Comparison of ENCODE assay signal across 28 cellular contexts in genomic region chr13:97456047-97456446, GRCh38. TPM values are rescaled to one million over a fixed set of nuclear protein-coding genes. Genes with fewer than 3 reads are reported as not detected.
DNase-seq lines count a peak whose midpoint lies in the region; ATAC-seq and TF ChIP-seq lines count a peak whose summit lies in the region.
"Had no signal": no experiment of that assay in that cellular context is flagged by ENCODE, and none has a peak within 500 bp of the region (broad histone marks: within the 10 kb centered on the region; RNA-seq: fewer than 3 reads in every experiment).

No MANE protein-coding gene starts in this region.

- H3K79me1 ChIP-seq in trophoblast cell (ENCODE audit: low read length), result no peaks in the 10 kb centered on the region

- H3K27ac Mint-ChIP-seq in activated T-cell treated with anti-CD3 and anti-CD28 coated beads, Interleukin-2, amount 50 U/mL, for 72 hours, result peak overlapping the region; percentile 50
- peak overlapping the region in 3 of 6 donors; percentile 44 to 74 (median 62) for H3K27ac Mint-ChIP-seq in immature natural killer cell
- H3K27ac Mint-ChIP-seq in activated T-helper 1 cell treated with anti-CD3 and anti-CD28 coated beads, Interleukin-12 subunit alpha, Interleukin-12 subunit beta, Interleukin-2, Interleukin-4 antibody, amounts not matched to agents 30 ng/mL and 10 ng/mL and 1 ng/mL, durations not matched to agents 14 hours and 24 hours and 36 hours, result no peak overlapping the region
- H3K27ac Mint-ChIP-seq: CD14-positive monocyte, HFFc6 had no signal

- no peaks in the 10 kb centered on the region for H3K27me3 Mint-ChIP-seq in activated T-cell treated with anti-CD3 and anti-CD28 coated beads, Interleukin-2, amount 50 U/mL, for 72 hours (ENCODE audit: low read depth)
- no peaks in the 10 kb centered on the region for H3K27me3 Mint-ChIP-seq in immature natural killer cell (ENCODE audit: low read depth in 3 of 3)
- H3K27me3 Mint-ChIP-seq in activated T-helper 1 cell treated with anti-CD3 and anti-CD28 coated beads, Interleukin-12 subunit alpha, Interleukin-12 subunit beta, Interleukin-2, Interleukin-4 antibody, amounts not matched to agents 30 ng/mL and 10 ng/mL and 1 ng/mL, durations not matched to agents 14 hours and 24 hours and 36 hours (ENCODE audit: insufficient read depth), result no peaks in the 10 kb centered on the region
- H3K27me3 Mint-ChIP-seq: CD8-positive, alpha-beta memory T cell had no signal

- peaks cover 18% of the 10 kb centered on the region; the same call in 1 of the 2 replicates for H3K36me3 ChIP-seq in Karpas-422 (ENCODE audit: insufficient read depth, low read length)
- peaks cover 0 to 2% of the 10 kb centered on the region in 2 experiments for H3K36me3 ChIP-seq in trophoblast cell (ENCODE audit: control insufficient read depth in 1 of 2, insufficient read depth in 2 of 2, low read length in 2 of 2)
- H3K36me3 ChIP-seq in MM.1S (replicated peaks; ENCODE audit: insufficient read depth, low read length), result no peaks in the 10 kb centered on the region
- H3K36me3 ChIP-seq: BE2C, HAP-1, MG63 had no signal

- no peak overlapping the region for H2BK120ac ChIP-seq in trophoblast cell (ENCODE audit: insufficient read depth, low read length, poor library complexity)

- DNase-seq in activated T-cell treated with anti-CD3 and anti-CD28 coated beads, Interleukin-2, amount 50 U/mL, for 72 hours, result no peak
- no peak for DNase-seq in activated T-cell treated with anti-CD3 and anti-CD28 coated beads, Interleukin-2, amount 50 U/mL, for 48 hours
- DNase-seq in Karpas-422 (no peak), dermis blood vessel endothelial cell (peak; percentile 4), trophoblast cell (no peak), immature natural killer cell (no peak), MM.1S (no peak)
- no peak for DNase-seq in activated T-helper 1 cell treated with anti-CD3 and anti-CD28 coated beads, Interleukin-12 subunit alpha, Interleukin-12 subunit beta, Interleukin-2, Interleukin-4 antibody, amounts not matched to agents 30 ng/mL and 10 ng/mL and 1 ng/mL, durations not matched to agents 14 hours and 24 hours and 36 hours (ENCODE audit: low spot score)
- DNase-seq: 8988T; ACHN; BE2C; CD8-positive, alpha-beta memory T cell; DMS 273 treated with DMSO at 0.1 percent for 48 hours; DMS79; EL; GDM1; HFFc6; KBM-7; MG63; NCI-H1694 treated with DMSO at 0.1 percent for 48 hours; NCI-H2081; NCI-H2227 treated with DMSO at 0.1 percent for 48 hours; NCI-H526 treated with DMSO at 0.1 percent for 48 hours; SHP77 had no signal

- H2BK5ac ChIP-seq in trophoblast cell (ENCODE audit: low read depth, low read length, poor library complexity), result peak overlapping the region; percentile 31

- H3K4me1 ChIP-seq in Karpas-422 (ENCODE audit: low read length) (peaks cover 30% of the 10 kb centered on the region), trophoblast cell (ENCODE audit: control insufficient read depth in 1 of 2, insufficient read depth in 2 of 2, low read length in 2 of 2) (no peaks in the 10 kb centered on the region), MM.1S (ENCODE audit: low read length) (peaks cover 25% of the 10 kb centered on the region)

- H3K27ac ChIP-seq in Karpas-422 (ENCODE audit: low read length), result 0 out of 2 replicates have a peak overlapping the region, but pooled peaks have one; percentile 21
- no peak overlapping the region for H3K27ac ChIP-seq in trophoblast cell (ENCODE audit: low read depth, low read length)
- no peak overlapping the region for H3K27ac ChIP-seq in MM.1S (ENCODE audit: low read length)
- H3K27ac ChIP-seq: RWPE1 had no signal

- no peak overlapping the region for H4K12ac ChIP-seq in trophoblast cell (ENCODE audit: low read depth, low read length)

- H3K9me3 ChIP-seq in Karpas-422 (ENCODE audit: low read length) (no peaks in the 10 kb centered on the region), trophoblast cell (ENCODE audit: insufficient read depth, low read depth, low read length) (no peaks in the 10 kb centered on the region), MM.1S (replicated peaks; ENCODE audit: insufficient read depth, low read length) (no peaks in the 10 kb centered on the region)
- H3K9me3 ChIP-seq: BE2C, HAP-1 had no signal

- H2AK5ac ChIP-seq in trophoblast cell (ENCODE audit: low read length), result no peak overlapping the region

- no peaks in the 10 kb centered on the region for H3K9me2 ChIP-seq in Karpas-422 (replicated peaks; ENCODE audit: insufficient read depth, low read length)
- no peaks in the 10 kb centered on the region for H3K9me2 ChIP-seq in MM.1S (replicated peaks; ENCODE audit: insufficient read depth, low read length)

- no peak overlapping the region for H3K18ac ChIP-seq in trophoblast cell (ENCODE audit: low read length)

- H2BK12ac ChIP-seq in trophoblast cell (ENCODE audit: low read length), result no peak overlapping the region

- H4K20me1 ChIP-seq in Karpas-422 (ENCODE audit: insufficient read depth, low read depth, low read length) (no peaks in the 10 kb centered on the region), MM.1S (ENCODE audit: insufficient read depth, low read length) (no peaks in the 10 kb centered on the region)

- H3K9ac ChIP-seq in Karpas-422 (ENCODE audit: low read length) (no peak overlapping the region), trophoblast cell (ENCODE audit: low read length) (no peak overlapping the region), MM.1S (ENCODE audit: low read length) (no peak overlapping the region)

- H3K4me3 ChIP-seq in Karpas-422 (ENCODE audit: low read length) (no peak overlapping the region), trophoblast cell (ENCODE audit: low read depth, low read length) (no peak overlapping the region), MM.1S (ENCODE audit: low read length) (no peak overlapping the region)
- H3K4me3 ChIP-seq: HAP-1, MG63 had no signal

- peaks cover 23% of the 10 kb centered on the region for H3K4me1 Mint-ChIP-seq in activated T-cell treated with anti-CD3 and anti-CD28 coated beads, Interleukin-2, amount 50 U/mL, for 72 hours (ENCODE audit: low read depth)
- peaks cover 28 to 49% of the 10 kb centered on the region in 2 donors for H3K4me1 Mint-ChIP-seq in immature natural killer cell
- H3K4me1 Mint-ChIP-seq in activated T-helper 1 cell treated with anti-CD3 and anti-CD28 coated beads, Interleukin-12 subunit alpha, Interleukin-12 subunit beta, Interleukin-2, Interleukin-4 antibody, amounts not matched to agents 30 ng/mL and 10 ng/mL and 1 ng/mL, durations not matched to agents 14 hours and 24 hours and 36 hours (ENCODE audit: low read depth), result peaks cover 35% of the 10 kb centered on the region

- H3K4me2 ChIP-seq in Karpas-422 (ENCODE audit: low read depth, low read length, poor library complexity, severe bottlenecking) (no peak overlapping the region), trophoblast cell (ENCODE audit: low read length) (no peak overlapping the region), MM.1S (ENCODE audit: low read depth, low read length) (no peak overlapping the region)

- H3K14ac ChIP-seq in trophoblast cell (ENCODE audit: low read length), result no peak overlapping the region

- H3K79me2 ChIP-seq in Karpas-422 (ENCODE audit: low read length) (peaks cover 97% of the 10 kb centered on the region), trophoblast cell (ENCODE audit: control insufficient read depth, insufficient read depth, low read length, poor library complexity) (no peaks in the 10 kb centered on the region), MM.1S (ENCODE audit: low read length) (peaks cover 64% of the 10 kb centered on the region)

- ATAC-seq in activated T-cell treated with anti-CD3 and anti-CD28 coated beads, Interleukin-2, amount 50 U/mL, for 72 hours (replicated peaks in 1 of 2), result no peak
- ATAC-seq: Panc1 had no signal

- H3K23ac ChIP-seq in trophoblast cell (ENCODE audit: low read length), result no peak overlapping the region

- no peaks in the 10 kb centered on the region for H3K27me3 ChIP-seq in Karpas-422 (ENCODE audit: low read length)
- no peaks in the 10 kb centered on the region for H3K27me3 ChIP-seq in trophoblast cell (ENCODE audit: insufficient read depth, low read length)
- no peaks in the 10 kb centered on the region for H3K27me3 ChIP-seq in MM.1S (replicated peaks; ENCODE audit: insufficient read depth, low read length)
- H3K27me3 ChIP-seq: BE2C, MG63 had no signal

- no peak overlapping the region for H3K4ac ChIP-seq in trophoblast cell (ENCODE audit: low read depth, low read length)

- no peak overlapping the region for H4K91ac ChIP-seq in trophoblast cell (ENCODE audit: low read depth, low read length)

- H3K9me3 Mint-ChIP-seq in activated T-cell treated with anti-CD3 and anti-CD28 coated beads, Interleukin-2, amount 50 U/mL, for 72 hours, result peaks cover 0 to 10% of the 10 kb centered on the region in 2 donors
- H3K9me3 Mint-ChIP-seq in immature natural killer cell, result peaks cover 3 to 15% (median 7%) of the 10 kb centered on the region in 6 donors
- peaks cover 12% of the 10 kb centered on the region for H3K9me3 Mint-ChIP-seq in activated T-helper 1 cell treated with anti-CD3 and anti-CD28 coated beads, Interleukin-12 subunit alpha, Interleukin-12 subunit beta, Interleukin-2, Interleukin-4 antibody, amounts not matched to agents 30 ng/mL and 10 ng/mL and 1 ng/mL, durations not matched to agents 14 hours and 24 hours and 36 hours
- H3K9me3 Mint-ChIP-seq: HFFc6 had no signal

- H3K36me3 Mint-ChIP-seq in activated T-cell treated with anti-CD3 and anti-CD28 coated beads, Interleukin-2, amount 50 U/mL, for 72 hours (ENCODE audit: insufficient read depth in 2 of 2), result peaks cover 2 to 22% of the 10 kb centered on the region in 2 donors
- H3K36me3 Mint-ChIP-seq in immature natural killer cell, result peaks cover 16 to 27% (median 23%) of the 10 kb centered on the region in 3 donors
- H3K36me3 Mint-ChIP-seq in activated T-helper 1 cell treated with anti-CD3 and anti-CD28 coated beads, Interleukin-12 subunit alpha, Interleukin-12 subunit beta, Interleukin-2, Interleukin-4 antibody, amounts not matched to agents 30 ng/mL and 10 ng/mL and 1 ng/mL, durations not matched to agents 14 hours and 24 hours and 36 hours (ENCODE audit: low read depth), result peaks cover 13% of the 10 kb centered on the region

- H3K4me3 Mint-ChIP-seq in activated T-cell treated with anti-CD3 and anti-CD28 coated beads, Interleukin-2, amount 50 U/mL, for 72 hours, result no peak overlapping the region
- H3K4me3 Mint-ChIP-seq in immature natural killer cell, result peak overlapping the region in 2 of 5 donors; percentile 31 to 56
- H3K4me3 Mint-ChIP-seq in activated T-helper 1 cell treated with anti-CD3 and anti-CD28 coated beads, Interleukin-12 subunit alpha, Interleukin-12 subunit beta, Interleukin-2, Interleukin-4 antibody, amounts not matched to agents 30 ng/mL and 10 ng/mL and 1 ng/mL, durations not matched to agents 14 hours and 24 hours and 36 hours, result no peak overlapping the region
- H3K4me3 Mint-ChIP-seq: CD14-positive monocyte, HFFc6 had no signal

- no peak overlapping the region for H4K8ac ChIP-seq in trophoblast cell (ENCODE audit: low read depth, low read length)

- no peak for TF ChIP-seq CTCF in MM.1S (IDR thresholded peaks at IDR 0.05; ENCODE audit: low read length)

- WGBS in trophoblast cell (ENCODE audit: extremely low coverage, insufficient coverage, insufficient read length), result no CpG with 5 or more reads among the region's 3 CpGs

- peaks cover 26% of the 10 kb centered on the region for H3F3A ChIP-seq in MM.1S (ENCODE audit: insufficient read depth, low read length)

- intact Hi-C loops in activated T-helper 1 cell treated with anti-CD3 and anti-CD28 coated beads, Interleukin-12 subunit alpha, Interleukin-12 subunit beta, Interleukin-2, Interleukin-4 antibody, amounts not matched to agents 30 ng/mL and 10 ng/mL and 1 ng/mL, durations not matched to agents 14 hours and 24 hours and 36 hours (cut with micrococcal nuclease), result no loop called here

- H2AFZ ChIP-seq in Karpas-422 (ENCODE audit: low read length) (no peak overlapping the region), trophoblast cell (ENCODE audit: insufficient read depth, low read length, poor library complexity) (no peak overlapping the region), MM.1S (ENCODE audit: low read length) (no peak overlapping the region)

RNA-seq across cellular contexts. Expression of gene RAP2A, which starts 22.1 kb away (rescaled TPM):
- 10 to 100 TPM; 24.9 to 33.5 TPM for total RNA-seq in activated T-cell treated with anti-CD3 and anti-CD28 coated beads, Interleukin-2, amount 50 U/mL, for 72 hours
- 29.1 and 47.9 TPM in 2 replicates for total RNA-seq in Karpas-422 (2014; rRNA removed; shearing (Covaris generic); ENCODE audit: low replicate concordance)
- 61.1 and 63.6 TPM in 2 replicates for total RNA-seq in dermis blood vessel endothelial cell
- polyA plus RNA-seq in trophoblast cell (2013), result 20.2 TPM in 2 replicates
- polyA plus RNA-seq in immature natural killer cell, result 1 to 10 TPM; 2.8 to 5.6 (median 5.5) TPM
- 21.3 and 22.1 TPM in 2 replicates for total RNA-seq in activated T-helper 1 cell treated with anti-CD3 and anti-CD28 coated beads, Interleukin-12 subunit alpha, Interleukin-12 subunit beta, Interleukin-2, Interleukin-4 antibody, amounts not matched to agents 30 ng/mL and 10 ng/mL and 1 ng/mL, durations not matched to agents 14 hours and 24 hours and 36 hours
